Comparison of ENCODE assay signal across 8 cellular contexts in the genomic region with DNA sequence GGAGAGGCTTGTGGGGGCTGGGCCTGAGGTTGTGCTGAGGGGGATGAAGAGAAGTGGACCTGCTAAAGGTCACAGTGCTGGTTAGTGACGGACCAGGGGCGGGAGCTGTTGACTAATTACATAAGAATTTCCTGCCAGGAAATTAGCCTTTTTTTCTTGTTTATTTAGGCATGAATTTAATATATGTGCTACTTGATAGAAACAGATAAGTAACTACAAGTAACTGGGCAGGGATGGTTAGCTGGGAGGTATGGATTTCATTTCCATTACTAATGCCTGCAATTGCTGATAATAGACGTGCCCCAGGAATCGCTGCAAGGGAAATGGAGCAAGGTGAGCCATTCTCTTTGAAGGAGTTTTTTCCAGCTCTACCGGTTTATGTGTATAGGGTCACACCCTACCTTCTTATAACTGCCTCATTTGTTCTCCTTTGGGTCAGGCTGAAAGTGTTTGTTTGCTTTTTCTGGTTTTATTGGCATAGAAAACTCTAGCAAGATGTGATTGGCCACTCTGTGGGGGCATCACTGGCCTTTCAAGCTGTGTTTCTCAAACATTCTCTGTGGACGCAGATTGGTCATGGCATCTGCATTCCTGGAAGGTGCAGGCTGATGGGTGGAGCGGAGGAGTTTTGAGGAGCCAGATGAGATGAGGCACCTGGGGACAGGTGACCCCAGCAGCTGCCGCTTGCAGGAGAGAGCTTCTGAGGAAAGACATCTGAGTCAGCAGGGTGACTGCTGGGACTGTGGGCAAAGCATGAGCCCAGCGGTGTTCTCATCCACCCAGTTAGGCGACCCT. TPM values are rescaled to one million over a fixed set of nuclear protein-coding genes. Genes with fewer than 3 reads are reported as not detected.
A peak's percentile ranks its signal among the peaks of the same experiment; 100 is the strongest.
DNase-seq lines count a peak whose midpoint lies in the region; ATAC-seq and TF ChIP-seq lines count a peak whose summit lies in the region.
"Had no signal": no experiment of that assay in that cellular context is flagged by ENCODE, and none has a peak within 500 bp of the region (broad histone marks: within the 10 kb centered on the region; RNA-seq: fewer than 3 reads in every experiment).

No MANE protein-coding gene starts in this region.

- no peak overlapping the region for H3K18ac ChIP-seq in H9 (ENCODE audit: insufficient read length, low read depth, low read length)

- peak in 1 of 2 experiments; percentile 87; a peak in 2 of 4 replicates for TF ChIP-seq EP300 in SK-N-SH (IDR thresholded peaks at IDR 0.05; ENCODE audit: borderline replicate concordance in 1 of 2, low read depth in 1 of 2, low read length in 1 of 2)

- peaks cover 0 to 4% (median 0%) of the 10 kb centered on the region in 3 experiments; a peak in 3 of 7 replicates for H3K36me3 Mint-ChIP-seq in H9 (ENCODE audit: insufficient read depth in 1 of 3, low read depth in 3 of 3)

- peak; percentile 54 for DNase-seq in H9
- no peak for DNase-seq in SK-N-SH
- peak; percentile 98 for DNase-seq in foreskin keratinocyte
- DNase-seq in stromal cell of bone marrow (ENCODE audit: low read depth), result peak; percentile 23
- no peak for DNase-seq in MM.1S

- H3K9me3 ChIP-seq in H9 (ENCODE audit: control insufficient read depth, low read depth, low read length) (no peaks in the 10 kb centered on the region), SK-N-SH (no peaks in the 10 kb centered on the region), MM.1S (replicated peaks; ENCODE audit: insufficient read depth, low read length) (no peaks in the 10 kb centered on the region)

- H4K8ac ChIP-seq in H9 (replicated peaks; ENCODE audit: insufficient read length, low read depth, low read length), result no peak overlapping the region

- TF ChIP-seq CTCF in H9 (conservative IDR thresholded peaks at IDR 0.05) (no peak), SK-N-SH (IDR thresholded peaks at IDR 0.05) (no peak), foreskin keratinocyte (conservative IDR thresholded peaks at IDR 0.05) (no peak), MM.1S (IDR thresholded peaks at IDR 0.05; ENCODE audit: low read length) (no peak)

- H3K9ac ChIP-seq in H9 (ENCODE audit: extremely low read depth, insufficient read length, low read length) (no peak overlapping the region), SK-N-SH (peak overlapping the region; percentile 55), MM.1S (ENCODE audit: low read length) (no peak overlapping the region)

- H2BK15ac ChIP-seq in H9 (ENCODE audit: low read depth, low read length), result no peak overlapping the region

- H3K27ac Mint-ChIP-seq in H9, result peak overlapping the region; percentile 7 to 50 (median 50); a peak in 4 of 7 replicates
- H3K27ac Mint-ChIP-seq: activated T-helper 1 cell treated with anti-CD3 and anti-CD28 coated beads, Interleukin-12 subunit alpha, Interleukin-12 subunit beta, Interleukin-2, Interleukin-4 antibody, amounts not matched to agents 30 ng/mL and 10 ng/mL and 1 ng/mL, durations not matched to agents 14 hours and 24 hours and 36 hours had no signal

- H3K23ac ChIP-seq in H9 (ENCODE audit: insufficient read length, low read depth, low read length), result no peak overlapping the region

- no peak overlapping the region for H4K5ac ChIP-seq in H9 (ENCODE audit: insufficient read length, low read depth, low read length)

- H3K9me2 ChIP-seq in SK-N-SH (no peaks in the 10 kb centered on the region), MM.1S (replicated peaks; ENCODE audit: insufficient read depth, low read length) (no peaks in the 10 kb centered on the region)

- H2AFZ ChIP-seq in H9 (ENCODE audit: low read length) (no peak overlapping the region), SK-N-SH (ENCODE audit: low read depth) (no peak overlapping the region), MM.1S (ENCODE audit: low read length) (no peak overlapping the region)

- H3K27me3 ChIP-seq in H9 (ENCODE audit: insufficient read depth, low read length) (no peaks in the 10 kb centered on the region), SK-N-SH (ENCODE audit: insufficient read depth) (no peaks in the 10 kb centered on the region), foreskin keratinocyte (no peaks in the 10 kb centered on the region), MM.1S (replicated peaks; ENCODE audit: insufficient read depth, low read length) (no peaks in the 10 kb centered on the region)

- H4K20me1 ChIP-seq in H9 (ENCODE audit: control insufficient read depth, insufficient read depth, insufficient read length) (no peaks in the 10 kb centered on the region), SK-N-SH (ENCODE audit: insufficient read depth) (no peaks in the 10 kb centered on the region), MM.1S (ENCODE audit: insufficient read depth, low read length) (no peaks in the 10 kb centered on the region)

- H3K4me3 Mint-ChIP-seq in H9, result peak overlapping the region in 1 of 2 experiments; percentile 57; a peak in 2 of 5 replicates
- H3K4me3 Mint-ChIP-seq: activated T-helper 1 cell treated with anti-CD3 and anti-CD28 coated beads, Interleukin-12 subunit alpha, Interleukin-12 subunit beta, Interleukin-2, Interleukin-4 antibody, amounts not matched to agents 30 ng/mL and 10 ng/mL and 1 ng/mL, durations not matched to agents 14 hours and 24 hours and 36 hours had no signal

- H3K79me1 ChIP-seq in H9 (ENCODE audit: insufficient read depth, low read depth, low read length, poor library complexity, severe bottlenecking), result no peaks in the 10 kb centered on the region

- H3K56ac ChIP-seq in H9 (ENCODE audit: insufficient read length, low read depth, low read length), result no peak overlapping the region

- H4K91ac ChIP-seq in H9 (ENCODE audit: insufficient read length, low read depth, low read length), result no peak overlapping the region

- H2BK12ac ChIP-seq in H9 (ENCODE audit: insufficient read length, low read depth, low read length), result no peak overlapping the region

- no peak overlapping the region for H2AK5ac ChIP-seq in H9 (ENCODE audit: insufficient read length, low read length)

- no peaks in the 10 kb centered on the region for H3K79me2 ChIP-seq in H9 (ENCODE audit: insufficient read depth, low read length)
- no peaks in the 10 kb centered on the region for H3K79me2 ChIP-seq in SK-N-SH (ENCODE audit: insufficient read depth)
- no peaks in the 10 kb centered on the region for H3K79me2 ChIP-seq in MM.1S (ENCODE audit: low read length)

- H3K27me3 Mint-ChIP-seq in H9 (ENCODE audit: low read depth), result no peaks in the 10 kb centered on the region; the same call in 1 of the 2 replicates

- H3K9me3 Mint-ChIP-seq in H9, result no peaks in the 10 kb centered on the region; a peak in 1 of 5 replicates
- H3K9me3 Mint-ChIP-seq: activated T-helper 1 cell treated with anti-CD3 and anti-CD28 coated beads, Interleukin-12 subunit alpha, Interleukin-12 subunit beta, Interleukin-2, Interleukin-4 antibody, amounts not matched to agents 30 ng/mL and 10 ng/mL and 1 ng/mL, durations not matched to agents 14 hours and 24 hours and 36 hours had no signal

- H2BK20ac ChIP-seq in H9 (ENCODE audit: low read depth, low read length, poor library complexity, severe bottlenecking), result no peak overlapping the region

- POLR2A ChIA-PET in SK-N-SH (lab: Yijun Ruan, JAX), result no interaction called here

- H2BK120ac ChIP-seq in H9 (ENCODE audit: low read depth, low read length, poor library complexity, severe bottlenecking), result no peak overlapping the region

- H3K4me2 ChIP-seq in H9 (ENCODE audit: insufficient read depth, insufficient read length, low read length) (no peak overlapping the region), SK-N-SH (peak overlapping the region; percentile 74), MM.1S (ENCODE audit: low read depth, low read length) (no peak overlapping the region)

- H3K4ac ChIP-seq in H9 (ENCODE audit: low read depth, low read length), result no peak overlapping the region

- H3T11ph ChIP-seq in H9 (ENCODE audit: low read length), result no peak overlapping the region

- CTCF ChIA-PET in SK-N-SH (lab: Yijun Ruan, JAX), result interaction anchor here (0.8 to 1.3 kb wide), 4 partner anchors 11 to 44 kb away, joined by 3 read pairs; no protein-coding TSS in a partner anchor

- peaks cover 39% of the 10 kb centered on the region for H3F3A ChIP-seq in SK-N-SH (replicated peaks; ENCODE audit: insufficient read depth)
- H3F3A ChIP-seq in MM.1S (ENCODE audit: insufficient read depth, low read length), result no peaks in the 10 kb centered on the region

- ATAC-seq in foreskin keratinocyte (peak; percentile 84), HG03460 (IDR thresholded peaks at IDR 0.05; ENCODE audit: unreplicated experiment) (no peak), GM21526 (IDR thresholded peaks at IDR 0.05; ENCODE audit: low FRiP score, unreplicated experiment) (no peak)

- H3K4me1 ChIP-seq in H9 (ENCODE audit: insufficient read depth, low read length) (peaks cover 16% of the 10 kb centered on the region; the same call in 1 of the 2 replicates), SK-N-SH (ENCODE audit: control insufficient read depth in 1 of 2, insufficient read depth in 2 of 2, low read depth in 1 of 2, low read length in 1 of 2) (peaks cover 2 to 18% of the 10 kb centered on the region in 2 experiments), foreskin keratinocyte (peaks cover 37% of the 10 kb centered on the region), MM.1S (ENCODE audit: low read length) (no peaks in the 10 kb centered on the region)

- peak overlapping the region in 1 of 2 experiments; percentile 27; a peak in 1 of 4 replicates for H3K4me3 ChIP-seq in SK-N-SH (ENCODE audit: low read depth in 2 of 2, low read length in 1 of 2)
- no peak overlapping the region for H3K4me3 ChIP-seq in MM.1S (ENCODE audit: low read length)

- H3K27ac ChIP-seq in H9 (ENCODE audit: insufficient read length, low read depth, low read length) (no peak overlapping the region), SK-N-SH (ENCODE audit: low read depth in 2 of 2, low read length in 1 of 2) (peak overlapping the region; percentile 16 to 82; a peak in 3 of 4 replicates), foreskin keratinocyte (peak overlapping the region; percentile 86), MM.1S (ENCODE audit: low read length) (no peak overlapping the region)

- H2BK5ac ChIP-seq in H9 (ENCODE audit: insufficient read length, low read length), result no peak overlapping the region

- TF ChIP-seq RAD21 in SK-N-SH (IDR thresholded peaks at IDR 0.05; ENCODE audit: low read length), result no peak

- WGBS in H9 (ENCODE audit: extremely low coverage, insufficient read length, low lambda C conversion rate), result no CpG with 5 or more reads among the region's 10 CpGs
- WGBS in SK-N-SH (ENCODE audit: low lambda C conversion rate), result 31% methylated on average over 10 of the region's 10 CpGs

- H3K14ac ChIP-seq in H9 (ENCODE audit: insufficient read depth, low read length), result no peak overlapping the region

- peaks cover 23 to 48% of the 10 kb centered on the region in 2 experiments for H3K4me1 Mint-ChIP-seq in H9

- no peaks in the 10 kb centered on the region for H3K23me2 ChIP-seq in H9 (ENCODE audit: insufficient read length, low read depth, low read length, poor library complexity, severe bottlenecking)

- no peaks in the 10 kb centered on the region for H3K36me3 ChIP-seq in SK-N-SH (replicated peaks in 1 of 2; ENCODE audit: control insufficient read depth in 1 of 2, insufficient read depth in 2 of 2, low read length in 1 of 2)
- no peaks in the 10 kb centered on the region for H3K36me3 ChIP-seq in MM.1S (replicated peaks; ENCODE audit: insufficient read depth, low read length)

RNA-seq across cellular contexts. Expression of a gene that starts 19.0 kb away (rescaled TPM):
- total RNA-seq in H9 (2021), result 0.09 and 0.13 TPM in 2 replicates
- 12.7 and 16.1 TPM in 2 replicates for polyA plus RNA-seq in SK-N-SH (2012; rRNA removed)
- polyA plus RNA-seq in SK-N-SH (2012; cell fraction: cytosol; rRNA removed), result 8.0 and 9.6 TPM in 2 replicates
- polyA plus RNA-seq in SK-N-SH (2012; cell fraction: nucleus; rRNA removed), result 8.2 and 12.0 TPM in 2 replicates
- 9.3 and 14.2 TPM in 2 replicates for total RNA-seq in foreskin keratinocyte
- 6.2 and 7.2 TPM in 2 replicates for polyA plus RNA-seq in foreskin keratinocyte
- total RNA-seq: activated T-helper 1 cell treated with anti-CD3 and anti-CD28 coated beads, Interleukin-12 subunit alpha, Interleukin-12 subunit beta, Interleukin-2, Interleukin-4 antibody, amounts not matched to agents 30 ng/mL and 10 ng/mL and 1 ng/mL, durations not matched to agents 14 hours and 24 hours and 36 hours had no signal

RNA-seq across cellular contexts. Expression of a gene that starts 59.2 kb away (rescaled TPM):
- 73.9 and 78.2 TPM in 2 replicates for total RNA-seq in H9 (2021)
- 68.4 and 90.9 TPM in 2 replicates for polyA plus RNA-seq in SK-N-SH (2012; rRNA removed)
- 85.1 and 94.5 TPM in 2 replicates for polyA plus RNA-seq in SK-N-SH (2012; cell fraction: cytosol; rRNA removed)
- 82.2 and 158 TPM in 2 replicates for polyA plus RNA-seq in SK-N-SH (2012; cell fraction: nucleus; rRNA removed)
- 65.7 and 73.9 TPM in 2 replicates for total RNA-seq in foreskin keratinocyte
- 47.4 and 59.5 TPM in 2 replicates for polyA plus RNA-seq in foreskin keratinocyte

Comparison
In these comparisons a context has a peak if more than half of its experiments do, and no peak if none do; other contexts are left out.
1. DNase-seq: peak in H9 (single experiment), foreskin keratinocyte (2 of 2) and stromal cell of bone marrow (single experiment); none in SK-N-SH (single experiment) and MM.1S (single experiment).
2. H3K27ac ChIP-seq: peak in SK-N-SH (2 of 2) and foreskin keratinocyte (single experiment); none in H9 (single experiment) and MM.1S (single experiment).